ENCODE assay signal across 14 cellular contexts in genomic region chr2:46379213-46380037, GRCh38.
DNase-seq lines count a peak whose midpoint lies in the region; ATAC-seq and TF ChIP-seq lines count a peak whose summit lies in the region.
"Had no signal": no experiment of that assay in that cellular context is flagged by ENCODE, and none has a peak within 500 bp of the region (broad histone marks: within the 10 kb centered on the region; RNA-seq: fewer than 3 reads in every experiment).

No MANE protein-coding gene starts in this region.

- H3K27ac ChIP-seq in IMR-90 (ENCODE audit: insufficient read depth, low read length) (peak overlapping the region; percentile 93; the same call in 1 of the 2 replicates), VCaP (peak overlapping the region; percentile 20; the same call in 1 of the 2 replicates), tibial artery (peak overlapping the region; percentile 28 to 51)

- peak overlapping the region; percentile 61 for H2AK5ac ChIP-seq in IMR-90 (ENCODE audit: low read depth, low read length)

- H3K56ac ChIP-seq in IMR-90 (ENCODE audit: extremely low read depth, insufficient read depth, low read length) = no peak overlapping the region

- H3K9me1 ChIP-seq in IMR-90 (ENCODE audit: insufficient read depth, low read length) = peaks cover 14% of the 10 kb centered on the region

- H3K9me3 ChIP-seq in IMR-90 (ENCODE audit: control insufficient read depth, insufficient read depth, low read length) (no peaks in the 10 kb centered on the region), tibial artery (no peaks in the 10 kb centered on the region)

- CTCF ChIA-PET in IMR-90 (lab: Yijun Ruan, JAX) = no interaction called here

- peak overlapping the region; percentile 33 for H2AK9ac ChIP-seq in IMR-90 (replicated peaks; ENCODE audit: low read depth, low read length, poor library complexity)

- no peak overlapping the region for H3K4me3 Mint-ChIP-seq in naive thymus-derived CD8-positive, alpha-beta T cell
- H3K4me3 Mint-ChIP-seq: activated naive CD8-positive, alpha-beta T cell treated with anti-CD3 and anti-CD28 coated beads, Interleukin-2, amount 50 U/mL, for 24 hours had no signal

- no peak overlapping the region; the same call in 1 of the 2 replicates for H3K4me2 ChIP-seq in IMR-90 (ENCODE audit: low read depth, low read length)

- peak overlapping the region in 1 of 2 experiments; percentile 59; a peak in 1 of 4 replicates for H4K8ac ChIP-seq in IMR-90 (ENCODE audit: low read depth in 2 of 2, low read length in 2 of 2)

- peaks cover 3 to 32% of the 10 kb centered on the region in 2 experiments; a peak in 3 of 4 replicates for H3K79me1 ChIP-seq in IMR-90 (ENCODE audit: low read depth in 1 of 2, low read length in 2 of 2)

- ATAC-seq in IMR-90 (ENCODE audit: low read depth) = peak; percentile 47
- no peak for ATAC-seq in naive thymus-derived CD8-positive, alpha-beta T cell
- ATAC-seq in GM18868 (IDR thresholded peaks at IDR 0.05; ENCODE audit: unreplicated experiment) = no peak
- ATAC-seq: activated naive CD8-positive, alpha-beta T cell treated with anti-CD3 and anti-CD28 coated beads, Interleukin-2, amount 50 U/mL, for 24 hours; left colon; right cardiac atrium; stimulated activated naive CD8-positive, alpha-beta T cell treated with anti-CD3 and anti-CD28 coated beads, Interleukin-15, Interleukin-2, amounts not matched to agents 100 U/mL and 50 U/mL, for 24 hours had no signal

- H3K27me3 ChIP-seq in IMR-90 (ENCODE audit: control insufficient read depth, insufficient read depth, low read length) = no peaks in the 10 kb centered on the region
- no peaks in the 10 kb centered on the region for H3K27me3 ChIP-seq in tibial artery

- POLR2A ChIA-PET in IMR-90 (lab: Charles Lee; ENCODE audit: unreplicated experiment) = no interaction called here
- POLR2A ChIA-PET in naive thymus-derived CD8-positive, alpha-beta T cell (lab: Charles Lee) = no interaction called here

- peak overlapping the region; percentile 68; the same call in 1 of the 2 replicates for H2BK120ac ChIP-seq in IMR-90 (ENCODE audit: low read depth, low read length)

- peak overlapping the region; percentile 8; the same call in 1 of the 2 replicates for H2BK20ac ChIP-seq in IMR-90 (ENCODE audit: low read depth, low read length)

- peaks cover 19% of the 10 kb centered on the region; the same call in 1 of the 2 replicates for H3K4me1 ChIP-seq in IMR-90 (ENCODE audit: control insufficient read depth, insufficient read depth, low read length)
- H3K4me1 ChIP-seq in tibial artery = peaks cover 10 to 41% (median 31%) of the 10 kb centered on the region in 4 donors

- H3K4me3 ChIP-seq in IMR-90 (ENCODE audit: insufficient read depth, low read depth, low read length) (no peak overlapping the region), fibroblast of the aortic adventitia (ENCODE audit: low read depth, low read length) (no peak overlapping the region), tibial artery (no peak overlapping the region)

- H3K4me1 Mint-ChIP-seq in naive thymus-derived CD8-positive, alpha-beta T cell = no peaks in the 10 kb centered on the region
- H3K4me1 Mint-ChIP-seq: activated naive CD8-positive, alpha-beta T cell treated with anti-CD3 and anti-CD28 coated beads, Interleukin-2, amount 50 U/mL, for 24 hours had no signal

- H4K5ac ChIP-seq in IMR-90 (ENCODE audit: low read depth, low read length) = peak overlapping the region; percentile 33; the same call in 1 of the 2 replicates

- H2BK5ac ChIP-seq in IMR-90 (ENCODE audit: low read depth, low read length, poor library complexity, severe bottlenecking) = no peak overlapping the region

- WGBS in IMR-90 (ENCODE audit: extremely low coverage in 2 of 2, insufficient read length in 1 of 2), 2 experiments = 63% methylated on average over 5 of the region's 9 CpGs; no CpG with 5 or more reads in 1 of the 2 experiments

- H2AFZ ChIP-seq in IMR-90 (replicated peaks; ENCODE audit: low read length, poor library complexity) = no peak overlapping the region

- no peak for TF ChIP-seq RAD21 in IMR-90 (IDR thresholded peaks at IDR 0.05; ENCODE audit: low read length)

- no peak overlapping the region for H3K27ac Mint-ChIP-seq in naive thymus-derived CD8-positive, alpha-beta T cell
- H3K27ac Mint-ChIP-seq: activated naive CD8-positive, alpha-beta T cell treated with anti-CD3 and anti-CD28 coated beads, Interleukin-2, amount 50 U/mL, for 24 hours had no signal

- peak overlapping the region; percentile 14; the same call in 1 of the 2 replicates for H3K4ac ChIP-seq in IMR-90 (ENCODE audit: low read depth, low read length)

- intact Hi-C loops in IMR-90 (cut with micrococcal nuclease) (loop anchor here (5.0 kb wide), 1 partner anchor 377 kb away; no protein-coding TSS in a partner anchor), tibial artery (cut with DNase I; ENCODE audit: low total_unique reads) (no loop called here)

- H3K36me3 Mint-ChIP-seq in naive thymus-derived CD8-positive, alpha-beta T cell = no peaks in the 10 kb centered on the region

- H3K18ac ChIP-seq in IMR-90 (ENCODE audit: low read depth, low read length) = peak overlapping the region; percentile 17; the same call in 1 of the 2 replicates

- peak overlapping the region; percentile 52 for H3K14ac ChIP-seq in IMR-90 (replicated peaks; ENCODE audit: low read depth, low read length)

- in situ Hi-C loops in IMR-90 (cut with MboI; ENCODE audit: low sequenced_read_pairs) = no loop called here

- H3K36me3 ChIP-seq in IMR-90 (ENCODE audit: control insufficient read depth, insufficient read depth, low read length) (peaks cover 90% of the 10 kb centered on the region), tibial artery (peaks cover 86 to 98% (median 96%) of the 10 kb centered on the region in 3 donors)

- dilution Hi-C loops in IMR-90 (cut with HindIII; ENCODE audit: low sequenced_read_pairs, unreplicated experiment) = no loop called here

- no peaks in the 10 kb centered on the region; the same call in 1 of the 2 replicates for H4K20me1 ChIP-seq in IMR-90 (ENCODE audit: insufficient read depth, low read length)

- H4K91ac ChIP-seq in IMR-90 (ENCODE audit: insufficient read depth, low read depth, low read length) = no peak overlapping the region

- DNase-seq in IMR-90 (peak; percentile 59), fibroblast of the aortic adventitia (ENCODE audit: low read depth) (peak; percentile 75), tibial artery (no peak), NCI-H187 (lab: John Stamatoyannopoulos, UW) (no peak)
- DNase-seq in naive thymus-derived CD8-positive, alpha-beta T cell = no peak
- DNase-seq: activated naive CD8-positive, alpha-beta T cell treated with anti-CD3 and anti-CD28 coated beads, Interleukin-2, amount 50 U/mL, for 24 hours; activated T-cell treated with anti-CD3 and anti-CD28 coated beads for 4 hours; dermis blood vessel endothelial cell; left colon; MM.1S; stimulated activated naive CD8-positive, alpha-beta T cell treated with anti-CD3 and anti-CD28 coated beads, Interleukin-15, Interleukin-2, amounts not matched to agents 100 U/mL and 50 U/mL, for 24 hours had no signal

- H3K23ac ChIP-seq in IMR-90 (ENCODE audit: low read depth, low read length) = no peak overlapping the region; the same call in 1 of the 2 replicates

- H3K9ac ChIP-seq in IMR-90 (ENCODE audit: low read depth, low read length) = peak overlapping the region; percentile 9; the same call in 1 of the 2 replicates

- H3K9me3 Mint-ChIP-seq in naive thymus-derived CD8-positive, alpha-beta T cell = no peaks in the 10 kb centered on the region
- H3K9me3 Mint-ChIP-seq: activated naive CD8-positive, alpha-beta T cell treated with anti-CD3 and anti-CD28 coated beads, Interleukin-2, amount 50 U/mL, for 24 hours had no signal

- no peak for TF ChIP-seq CTCF in IMR-90 (conservative IDR thresholded peaks at IDR 0.05; ENCODE audit: low read depth, low read length)
- no peak for TF ChIP-seq CTCF in VCaP (conservative IDR thresholded peaks at IDR 0.05)
- no peak for TF ChIP-seq CTCF in fibroblast of the aortic adventitia (IDR thresholded peaks at IDR 0.05; ENCODE audit: insufficient read depth, low read length)
- no peak for TF ChIP-seq CTCF in tibial artery (IDR thresholded peaks at IDR 0.05)

- no peak for TF ChIP-seq POLR2A in IMR-90 (IDR thresholded peaks at IDR 0.05; ENCODE audit: low read depth, low read length)

- H2BK15ac ChIP-seq in IMR-90 (ENCODE audit: low read depth, low read length) = peak overlapping the region; percentile 6; the same call in 1 of the 3 replicates

- BruUV-seq in IMR-90 (replicated peaks; lab: Mats Ljungman, UMichigan) = no TSS peak

- no peaks in the 10 kb centered on the region for H3K27me3 Mint-ChIP-seq in naive thymus-derived CD8-positive, alpha-beta T cell
- H3K27me3 Mint-ChIP-seq: activated naive CD8-positive, alpha-beta T cell treated with anti-CD3 and anti-CD28 coated beads, Interleukin-2, amount 50 U/mL, for 24 hours had no signal

TF ChIP-seq in IMR-90, 13 proteins besides CTCF, POLR2A, EP300 and RAD21:
- TF ChIP-seq BHLHE40 (IDR thresholded peaks at IDR 0.05; ENCODE audit: low read depth, low read length) (no peak), SMC3 (IDR thresholded peaks at IDR 0.05; ENCODE audit: low read depth, low read length) (no peak), NFE2L2 (IDR thresholded peaks at IDR 0.05; ENCODE audit: low read depth, low read length) (no peak), USF2 (IDR thresholded peaks at IDR 0.05; ENCODE audit: low read depth, low read length) (no peak), ELK1 (IDR thresholded peaks at IDR 0.05; ENCODE audit: borderline replicate concordance, low read depth, low read length) (no peak), FOS (IDR thresholded peaks at IDR 0.05; ENCODE audit: low read depth, low read length) (no peak), CEBPB (IDR thresholded peaks at IDR 0.05; ENCODE audit: low read depth, low read length) (no peak)

Comparison
In these comparisons a context has a peak if more than half of its experiments do, and no peak if none do; other contexts are left out.
1. DNase-seq: peak in IMR-90 (single experiment) and fibroblast of the aortic adventitia (single experiment); none in tibial artery (0 of 2), naive thymus-derived CD8-positive, alpha-beta T cell (0 of 10) and NCI-H187 (0 of 2).
2. H3K27ac ChIP-seq: peak in every context shown above with its lines; median percentile 93 in IMR-90; 40 in tibial artery; 20 in VCaP.